ENCODE assay signal across 17 cellular contexts in genomic region chr15:57923750-57924149, GRCh38.
A peak's percentile ranks its signal among the peaks of the same experiment; 100 is the strongest.
DNase-seq lines count a peak whose midpoint lies in the region; ATAC-seq and TF ChIP-seq lines count a peak whose summit lies in the region.
"Had no signal": no experiment of that assay in that cellular context is flagged by ENCODE, and none has a peak within 500 bp of the region (broad histone marks: within the 10 kb centered on the region; RNA-seq: fewer than 3 reads in every experiment).

No MANE protein-coding gene starts in this region.

- no peaks in the 10 kb centered on the region for H3K36me3 Mint-ChIP-seq in T-helper 17 cell (ENCODE audit: low read depth)
- H3K36me3 Mint-ChIP-seq: brain; CD4-positive, CD25-positive, alpha-beta regulatory T cell had no signal

- no peaks in the 10 kb centered on the region for H3K4me1 Mint-ChIP-seq in T-helper 17 cell
- H3K4me1 Mint-ChIP-seq: CD4-positive, CD25-positive, alpha-beta regulatory T cell had no signal

- DNase-seq in Right ventricle myocardium inferior (ENCODE audit: missing footprints), result no peak
- DNase-seq in cardiac septum (ENCODE audit: low spot score), result no peak
- DNase-seq in right cardiac atrium, result peak in 2 of 3 donors; percentile 60 to 69
- DNase-seq in sigmoid colon, result no peak
- DNase-seq in AG08395 (ENCODE audit: low spot score), result no peak
- no peak for DNase-seq in NCI-H2196 (lab: John Stamatoyannopoulos, UW; ENCODE audit: unreplicated experiment)
- no peak for DNase-seq in T-helper 17 cell
- DNase-seq in activated naive CD4-positive, alpha-beta T cell (lab: John Stamatoyannopoulos, UW), result no peak
- DNase-seq: 8988T; activated CD4-positive, alpha-beta T cell treated with anti-CD3 and anti-CD28 coated beads for 1 hour; CD4-positive, CD25-positive, alpha-beta regulatory T cell; NCI-H1417; NCI-H2227 treated with DMSO at 0.1 percent for 48 hours; SHP77 treated with DMSO at 0.1 percent for 48 hours had no signal

- ATAC-seq in Right ventricle myocardium inferior, result peak; percentile 26
- ATAC-seq in right cardiac atrium, result peak; percentile 71 to 77
- no peak for ATAC-seq in T-helper 17 cell

- intact Hi-C loops in Right ventricle myocardium inferior (cut with DNase I) (loop anchor here (2.0 to 5.0 kb wide), 3 partner anchors 57 to 144 kb away; partner anchors contain the start of gene ALDH1A2), cardiac septum (cut with DNase I) (loop anchor here (10.0 kb wide), 1 partner anchor 159 kb away; no protein-coding TSS in a partner anchor), right cardiac atrium (cut with DNase I) (loop anchor here in 1 of 4 donors (10.0 kb wide), 1 partner anchor 121 kb away; no protein-coding TSS in a partner anchor), sigmoid colon (cut with DNase I) (no loop called here)

- H3K27ac ChIP-seq in right cardiac atrium (ENCODE audit: low read length) (peak overlapping the region; percentile 90), sigmoid colon (peak overlapping the region in 3 of 4 donors; percentile 36 to 68 (median 41))
- H3K27ac ChIP-seq: parathyroid adenoma had no signal

- H3K27me3 Mint-ChIP-seq in T-helper 17 cell, result peaks cover 49% of the 10 kb centered on the region

- 23% methylated on average over 3 of the region's 3 CpGs for WGBS in right cardiac atrium
- WGBS in sigmoid colon, 2 donors, result 10 to 58% methylated on average over 3 of the region's 3 CpGs

- H3K27ac Mint-ChIP-seq in T-helper 17 cell, result no peak overlapping the region
- H3K27ac Mint-ChIP-seq: brain; CD4-positive, CD25-positive, alpha-beta regulatory T cell; T-helper 2 cell treated with Interferon-gamma antibody and Interleukin-4, amounts not matched to agents 5 μg/mL and 100 μg/mL, for 36 hours had no signal

- H3K27me3 ChIP-seq in right cardiac atrium (ENCODE audit: control insufficient read depth, insufficient read depth), result no peaks in the 10 kb centered on the region
- H3K27me3 ChIP-seq in sigmoid colon, result no peaks in the 10 kb centered on the region

- peaks cover 10% of the 10 kb centered on the region for H3K4me1 ChIP-seq in right cardiac atrium (ENCODE audit: control insufficient read depth, insufficient read depth, low read length)
- H3K4me1 ChIP-seq in sigmoid colon, result peaks cover 0 to 18% (median 12%) of the 10 kb centered on the region in 4 donors

- no peak overlapping the region for H3K4me3 Mint-ChIP-seq in T-helper 17 cell
- H3K4me3 Mint-ChIP-seq: brain; CD4-positive, CD25-positive, alpha-beta regulatory T cell; T-helper 2 cell treated with Interferon-gamma antibody and Interleukin-4, amounts not matched to agents 5 μg/mL and 100 μg/mL, for 36 hours had no signal

- TF ChIP-seq CTCF in sigmoid colon (IDR thresholded peaks at IDR 0.05), result no peak

- H3K4me3 ChIP-seq in right cardiac atrium (ENCODE audit: low read length) (no peak overlapping the region), sigmoid colon (no peak overlapping the region)

- H3K9me3 ChIP-seq in right cardiac atrium (ENCODE audit: control insufficient read depth, low read length) (no peaks in the 10 kb centered on the region), sigmoid colon (no peaks in the 10 kb centered on the region), T-helper 17 cell (ENCODE audit: control insufficient read depth, low read length, poor library complexity, severe bottlenecking) (no peaks in the 10 kb centered on the region)

- no peaks in the 10 kb centered on the region for H3K36me3 ChIP-seq in sigmoid colon

- TF ChIP-seq POLR2A in sigmoid colon (IDR thresholded peaks at IDR 0.05), result no peak

- no peak for TF ChIP-seq EP300 in sigmoid colon (IDR thresholded peaks at IDR 0.05)

Comparison
In these comparisons a context has a peak if more than half of its experiments do, and no peak if none do; other contexts are left out.
1. DNase-seq: peak in right cardiac atrium (2 of 3); none in Right ventricle myocardium inferior (single experiment), cardiac septum (single experiment), sigmoid colon (single experiment), AG08395 (single experiment), NCI-H2196 (single experiment), T-helper 17 cell (0 of 3) and activated naive CD4-positive, alpha-beta T cell (0 of 4).